ENCODE assay signal across 1 cellular context in genomic region chr4:77036206-77036605, GRCh38.
A peak's percentile ranks its signal among the peaks of the same experiment; 100 is the strongest.
TF ChIP-seq lines count a peak whose summit lies in the region.

No MANE protein-coding gene starts in this region.

TF ChIP-seq in IMR-90, 13 proteins besides CTCF, POLR2A, EP300 and RAD21:
- TF ChIP-seq BHLHE40 (IDR thresholded peaks at IDR 0.05; ENCODE audit: low read depth, low read length), result no peak
- TF ChIP-seq SMC3 (IDR thresholded peaks at IDR 0.05; ENCODE audit: low read depth, low read length), result 0 out of 2 replicates have a peak, but pooled peaks have one; percentile 2
- TF ChIP-seq CEBPB (IDR thresholded peaks at IDR 0.05; ENCODE audit: low read depth, low read length), result peak; percentile 86
- no peak for TF ChIP-seq RFX5 (IDR thresholded peaks at IDR 0.05; ENCODE audit: low read depth, low read length)
